ENCODE assay signal across 8 cellular contexts in genomic region chr7:5396999-5397656, GRCh38. TPM values are rescaled to one million over a fixed set of nuclear protein-coding genes. Genes with fewer than 3 reads are reported as not detected.
DNase-seq lines count a peak whose midpoint lies in the region; ATAC-seq lines count a peak whose summit lies in the region.

No MANE protein-coding gene starts in this region.

- peak; percentile 77 for ATAC-seq in HG03457 (IDR thresholded peaks at IDR 0.05; ENCODE audit: unreplicated experiment)
- ATAC-seq in Right ventricle myocardium superior (ENCODE audit: poor library complexity), result peak; percentile 92

- H3K27ac ChIP-seq in skin epidermis, result peak overlapping the region; percentile 65 to 97 (median 90)

- DNase-seq in Ammon's horn (ENCODE audit: low spot score) (peak; percentile 84), GM19240 (ENCODE audit: insufficient read length, low spot score) (peak; percentile 99), SHP77 treated with DMSO at 0.1 percent for 48 hours (lab: John Stamatoyannopoulos, UW) (peak; percentile 89), Right ventricle myocardium superior (peak; percentile 95), retina (no peak)
- DNase-seq in activated gamma-delta T cell treated with anti-CD3 and anti-CD28 coated beads, Interleukin-2, amount 50 U/mL, for 16 hours (ENCODE audit: low read depth), result peak; percentile 87

- peak overlapping the region; percentile 33 to 52 (median 42) for H3K4me3 ChIP-seq in skin epidermis

- intact Hi-C loops in Right ventricle myocardium superior (cut with DNase I), result no loop called here

RNA-seq across cellular contexts. Expression of gene TNRC18, which starts 26.5 kb away (rescaled TPM):
- 29.5 TPM for total RNA-seq in Right ventricle myocardium superior
